In the genomic region with DNA sequence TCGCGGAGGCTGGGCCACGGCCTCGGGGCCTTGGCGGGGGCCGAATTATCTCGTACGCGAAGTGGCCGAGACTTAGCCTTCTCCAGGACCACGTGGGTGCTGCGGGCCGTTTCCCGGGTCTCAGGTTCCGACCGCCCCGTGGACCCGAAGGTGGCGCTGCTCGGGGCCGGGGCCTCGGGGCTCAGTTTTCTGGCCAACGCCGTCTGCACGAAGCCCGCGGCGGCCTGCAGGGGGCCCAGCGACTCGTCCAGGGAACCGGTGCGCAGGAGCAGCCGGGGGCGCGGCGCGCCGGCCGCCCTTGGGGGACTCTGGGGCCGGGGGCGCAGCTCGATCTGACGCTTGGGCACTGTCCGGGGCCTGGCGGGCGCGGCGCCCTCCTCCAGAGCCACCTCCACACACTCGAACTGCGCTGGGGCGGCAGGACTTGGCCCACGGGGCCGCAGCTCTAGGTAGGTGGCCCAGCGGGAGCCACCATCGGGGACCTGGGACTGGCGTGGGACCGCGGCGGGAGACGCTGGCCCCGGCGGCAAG, we compare ENCODE assay signal across 9 cellular contexts. TPM values are rescaled to one million over a fixed set of nuclear protein-coding genes. Genes with fewer than 3 reads are reported as not detected.
A peak's percentile ranks its signal among the peaks of the same experiment; 100 is the strongest.
DNase-seq lines count a peak whose midpoint lies in the region; ATAC-seq, FAIRE-seq and TF ChIP-seq lines count a peak whose summit lies in the region.
"Had no signal": no experiment of that assay in that cellular context is flagged by ENCODE, and none has a peak within 500 bp of the region (broad histone marks: within the 10 kb centered on the region; RNA-seq: fewer than 3 reads in every experiment).

No MANE protein-coding gene starts in this region.

- intact Hi-C loops in naive thymus-derived CD4-positive, alpha-beta T cell (cut with micrococcal nuclease) = loop anchor here (5.0 to 10.0 kb wide), 3 partner anchors 453 to 929 kb away; partner anchors contain the start of genes CTNNA1 (in 1 of the 2) and EGR1 (in 1 of the 2)

- 0 out of 2 replicates have a peak, but pooled peaks have one; percentile 6 for TF ChIP-seq CTCF in WI38 (IDR thresholded peaks at IDR 0.05; ENCODE audit: low read depth, low read length)
- TF ChIP-seq CTCF in endothelial cell (IDR thresholded peaks at IDR 0.05; ENCODE audit: unreplicated experiment) = peak; percentile 65

- peaks cover 5 to 33% of the 10 kb centered on the region in 2 donors for H3K4me1 ChIP-seq in naive thymus-derived CD4-positive, alpha-beta T cell (ENCODE audit: control insufficient read depth in 2 of 2, insufficient read depth in 2 of 2, low read length in 2 of 2)

- peak; percentile 86 for DNase-seq in activated CD8-positive, alpha-beta memory T cell treated with anti-CD3 and anti-CD28 coated beads for 24 hours
- DNase-seq in activated CD8-positive, alpha-beta memory T cell treated with anti-CD3 and anti-CD28 coated beads, Interleukin-2, amount 50 U/mL, for 48 hours = no peak
- peak; percentile 77 for DNase-seq in endothelial cell (ENCODE audit: low spot score)
- DNase-seq in naive thymus-derived CD4-positive, alpha-beta T cell = peak in 6 of 9 donors; percentile 17 to 75 (median 42)
- no peak for DNase-seq in RCC 7860 (ENCODE audit: low spot score)
- DNase-seq in SIG-M5 treated with dmso at 0.1 percent for 504 hours (lab: John Stamatoyannopoulos, UW; ENCODE audit: unreplicated experiment) = no peak

- H3K9me3 ChIP-seq in naive thymus-derived CD4-positive, alpha-beta T cell (ENCODE audit: control insufficient read depth in 2 of 3, low read length in 3 of 3) = no peaks in the 10 kb centered on the region

- POLR2A ChIA-PET in naive thymus-derived CD4-positive, alpha-beta T cell (lab: Charles Lee) = interaction anchor here (1.1 to 1.5 kb wide), 3 partner anchors 9 to 101 kb away, joined by 3 to 4 read pairs (median 3); partner anchors contain the start of genes MATR3, PAIP2 and SPATA24

- FAIRE-seq in RCC 7860 (lab: Jason Lieb, UNC) = no peak

- H3K27ac Mint-ChIP-seq in endothelial cell (ENCODE audit: unreplicated experiment) = no peak overlapping the region
- peak overlapping the region in 1 of 9 donors; percentile 97 for H3K27ac Mint-ChIP-seq in naive thymus-derived CD4-positive, alpha-beta T cell
- H3K27ac Mint-ChIP-seq: activated naive CD8-positive, alpha-beta T cell had no signal

- peak; percentile 50 for ATAC-seq in naive thymus-derived CD4-positive, alpha-beta T cell
- ATAC-seq in HG03460 (IDR thresholded peaks at IDR 0.05; ENCODE audit: unreplicated experiment) = no peak

- H3K27ac ChIP-seq in naive thymus-derived CD4-positive, alpha-beta T cell (ENCODE audit: low read depth, low read length) = peak overlapping the region; percentile 5

- H3K27me3 Mint-ChIP-seq in endothelial cell (ENCODE audit: unreplicated experiment) = peaks cover 16% of the 10 kb centered on the region
- H3K27me3 Mint-ChIP-seq in naive thymus-derived CD4-positive, alpha-beta T cell = no peaks in the 10 kb centered on the region
- H3K27me3 Mint-ChIP-seq: activated naive CD8-positive, alpha-beta T cell had no signal

- H3K4me1 Mint-ChIP-seq in endothelial cell (ENCODE audit: unreplicated experiment) = peaks cover 35% of the 10 kb centered on the region
- H3K4me1 Mint-ChIP-seq in naive thymus-derived CD4-positive, alpha-beta T cell = peaks cover 12 to 54% (median 23%) of the 10 kb centered on the region in 7 donors

- no peak overlapping the region for H3K4me3 Mint-ChIP-seq in endothelial cell (ENCODE audit: unreplicated experiment)
- peak overlapping the region in 7 of 10 donors; percentile 21 to 97 (median 88) for H3K4me3 Mint-ChIP-seq in naive thymus-derived CD4-positive, alpha-beta T cell

- no peaks in the 10 kb centered on the region for H3K9me3 Mint-ChIP-seq in endothelial cell (ENCODE audit: unreplicated experiment)
- H3K9me3 Mint-ChIP-seq in naive thymus-derived CD4-positive, alpha-beta T cell = no peaks in the 10 kb centered on the region

- H3K36me3 ChIP-seq in naive thymus-derived CD4-positive, alpha-beta T cell (ENCODE audit: control insufficient read depth in 2 of 3, insufficient read depth in 3 of 3, low read length in 3 of 3) = peaks cover 0 to 6% (median 0%) of the 10 kb centered on the region in 3 experiments

- peaks cover 5% of the 10 kb centered on the region for H3K36me3 Mint-ChIP-seq in endothelial cell (ENCODE audit: low read depth, unreplicated experiment)
- peaks cover 2 to 15% (median 2%) of the 10 kb centered on the region in 5 donors for H3K36me3 Mint-ChIP-seq in naive thymus-derived CD4-positive, alpha-beta T cell

- no peaks in the 10 kb centered on the region for H3K27me3 ChIP-seq in naive thymus-derived CD4-positive, alpha-beta T cell (ENCODE audit: control insufficient read depth in 2 of 2, insufficient read depth in 2 of 2, low read length in 2 of 2)

- CTCF ChIA-PET in naive thymus-derived CD4-positive, alpha-beta T cell (lab: Charles Lee) = interaction anchor here (0.5 kb wide), 1 partner anchor 52 kb away, joined by 3 read pairs; no protein-coding TSS in a partner anchor

- no peak overlapping the region for H3K4me3 ChIP-seq in WI38 (ENCODE audit: low read depth, low read length)
- H3K4me3 ChIP-seq in naive thymus-derived CD4-positive, alpha-beta T cell (ENCODE audit: low read length) = peak overlapping the region; percentile 76

RNA-seq across cellular contexts. Expression of gene PROB1, which starts 0.7 kb away (rescaled TPM):
- 7.3 TPM for total RNA-seq in endothelial cell (ENCODE audit: unreplicated experiment)
- total RNA-seq in naive thymus-derived CD4-positive, alpha-beta T cell = 1 to 10 TPM in 2 of 5 experiments, under 1 TPM in 3; 0.58 to 4.9 (median 0.97) TPM
- under 1 TPM in 1 of 2 donors, not detected in 1; 0.26 TPM for polyA plus RNA-seq in naive thymus-derived CD4-positive, alpha-beta T cell

RNA-seq across cellular contexts. Expression of gene MZB1, which starts 4.5 kb away (rescaled TPM):
- 0.38 TPM for total RNA-seq in endothelial cell (ENCODE audit: unreplicated experiment)
- 10 to 100 TPM in 3 of 5 experiments, under 1 TPM in 2; 0.60 to 70.6 (median 12.8) TPM for total RNA-seq in naive thymus-derived CD4-positive, alpha-beta T cell
- under 1 TPM; 0.25 to 0.80 TPM for polyA plus RNA-seq in naive thymus-derived CD4-positive, alpha-beta T cell

RNA-seq across cellular contexts. Expression of gene SPATA24, which starts 9.7 kb away (rescaled TPM):
- total RNA-seq in endothelial cell (ENCODE audit: unreplicated experiment) = 7.6 TPM
- total RNA-seq in naive thymus-derived CD4-positive, alpha-beta T cell = 1 to 10 TPM; 4.4 to 7.6 (median 5.8) TPM
- 1 to 10 TPM; 4.6 to 6.6 TPM for polyA plus RNA-seq in naive thymus-derived CD4-positive, alpha-beta T cell

RNA-seq across cellular contexts. Expression of gene SLC23A1, which starts 11.1 kb away (rescaled TPM):
- total RNA-seq in endothelial cell (ENCODE audit: unreplicated experiment) = not detected
- total RNA-seq in naive thymus-derived CD4-positive, alpha-beta T cell = 1 to 10 TPM in 1 of 5 experiments, not detected in 4; 4.7 TPM
- not detected for polyA plus RNA-seq in naive thymus-derived CD4-positive, alpha-beta T cell

RNA-seq across cellular contexts. Expression of gene DNAJC18, which starts 45.1 kb away (rescaled TPM):
- total RNA-seq in endothelial cell (ENCODE audit: unreplicated experiment) = 69.6 TPM
- total RNA-seq in naive thymus-derived CD4-positive, alpha-beta T cell = 1 to 10 TPM; 2.2 to 9.7 (median 4.9) TPM
- polyA plus RNA-seq in naive thymus-derived CD4-positive, alpha-beta T cell = 1 to 10 TPM; 3.8 to 6.8 TPM

Comparison
In these comparisons a context has a peak if more than half of its experiments do, and no peak if none do; other contexts are left out.
1. DNase-seq: peak in activated CD8-positive, alpha-beta memory T cell treated with anti-CD3 and anti-CD28 coated beads for 24 hours (single experiment), endothelial cell (single experiment) and naive thymus-derived CD4-positive, alpha-beta T cell (6 of 9); none in activated CD8-positive, alpha-beta memory T cell treated with anti-CD3 and anti-CD28 coated beads, Interleukin-2, amount 50 U/mL, for 48 hours (single experiment), RCC 7860 (single experiment) and SIG-M5 treated with dmso at 0.1 percent for 504 hours (single experiment).